Comparison of ENCODE assay signal across 28 cellular contexts in the genomic region with DNA sequence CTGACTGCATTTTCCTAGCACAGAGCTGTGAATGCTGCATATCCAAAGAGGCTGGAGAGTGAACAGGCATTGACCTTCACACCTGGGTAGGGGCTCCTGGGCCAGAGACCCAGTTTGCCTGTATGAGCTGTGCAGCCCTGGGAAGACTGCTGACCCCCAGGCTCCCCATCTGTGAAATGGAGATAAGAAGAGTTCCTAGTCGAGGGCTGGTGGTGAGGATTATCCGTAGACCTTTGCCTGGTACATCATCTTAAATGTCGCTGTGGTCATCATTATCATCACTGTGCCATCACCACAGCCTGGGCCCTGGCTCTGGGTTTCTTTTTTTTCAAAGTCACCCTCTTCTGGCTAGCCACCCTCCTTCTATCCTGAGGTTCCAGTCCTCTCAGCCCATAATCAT.
"Had no signal": no experiment of that assay in that cellular context is flagged by ENCODE, and none has a peak within 500 bp of the region (broad histone marks: within the 10 kb centered on the region; RNA-seq: fewer than 3 reads in every experiment).

No MANE protein-coding gene starts in this region.

- H3K4me3 Mint-ChIP-seq: activated CD4-positive, alpha-beta T cell treated with anti-CD3 and anti-CD28 coated beads for 36 hours; activated CD4-positive, alpha-beta T cell treated with anti-CD3 and anti-CD28 coated beads, Interleukin-2, amount 10 ng/mL, durations not matched to agents 7 days and 5 days; activated CD8-positive, alpha-beta T cell treated with anti-CD3 and anti-CD28 coated beads, Interleukin-2, amount 10 ng/mL, durations not matched to agents 7 days and 5 days; activated naive CD4-positive, alpha-beta T cell treated with anti-CD3 and anti-CD28 coated beads for 36 hours; activated T-cell treated with anti-CD3 and anti-CD28 coated beads, Interleukin-2, amount 50 U/mL, for 24 hours had no signal

- H3K27me3 Mint-ChIP-seq: activated CD4-positive, alpha-beta T cell treated with anti-CD3 and anti-CD28 coated beads for 36 hours; activated CD4-positive, alpha-beta T cell treated with anti-CD3 and anti-CD28 coated beads, Interleukin-2, amount 10 ng/mL, durations not matched to agents 7 days and 5 days; activated T-cell treated with anti-CD3 and anti-CD28 coated beads, Interleukin-2, amount 50 U/mL, for 24 hours had no signal

- ATAC-seq: activated CD4-positive, alpha-beta T cell treated with anti-CD3 and anti-CD28 coated beads for 36 hours; activated CD8-positive, alpha-beta T cell treated with anti-CD3 and anti-CD28 coated beads, Interleukin-2, amount 10 ng/mL, durations not matched to agents 7 days and 5 days; body of pancreas; Right ventricle myocardium inferior; SK-N-SH treated with all-trans-retinoic acid at 6 μM for 48 hours had no signal

- H3K4me3 ChIP-seq: adrenal gland, body of pancreas, breast epithelium, MG63 had no signal

- H3K36me3 ChIP-seq: adrenal gland, breast epithelium had no signal

- H3K9me3 ChIP-seq: adrenal gland, body of pancreas, breast epithelium, MG63 had no signal

- H3K9me3 Mint-ChIP-seq: activated CD4-positive, alpha-beta T cell treated with anti-CD3 and anti-CD28 coated beads, Interleukin-2, amount 10 ng/mL, durations not matched to agents 7 days and 5 days; activated naive CD4-positive, alpha-beta T cell treated with anti-CD3 and anti-CD28 coated beads for 36 hours; activated naive CD4-positive, alpha-beta T cell treated with anti-CD3 and anti-CD28 coated beads, Interleukin-2, amount 50 U/mL, for 72 hours; activated T-cell treated with anti-CD3 and anti-CD28 coated beads, Interleukin-2, amount 50 U/mL, for 24 hours; activated T-helper 2 cell treated with anti-CD3 and anti-CD28 coated beads, Interferon-gamma antibody, Interleukin-2, Interleukin-4, amounts not matched to agents 10 μg/mL and 5 μg/mL and 100 μg/mL, durations not matched to agents 14 hours and 24 hours and 36 hours had no signal

- H3K36me3 Mint-ChIP-seq: activated naive CD4-positive, alpha-beta T cell treated with anti-CD3 and anti-CD28 coated beads, Interleukin-2, amount 50 U/mL, for 72 hours had no signal

- H3K27me3 ChIP-seq: adrenal gland, body of pancreas, breast epithelium, MG63 had no signal

- DNase-seq: activated CD4-positive, alpha-beta T cell treated with anti-CD3 and anti-CD28 coated beads for 36 hours; activated CD4-positive, alpha-beta T cell treated with anti-CD3 and anti-CD28 coated beads, Interleukin-2, amount 10 ng/mL, durations not matched to agents 7 days and 5 days; activated CD4-positive, alpha-beta T cell treated with anti-CD3 and anti-CD28 coated beads, Interleukin-2, amount 50 U/mL, for 48 hours; activated CD8-positive, alpha-beta T cell treated with anti-CD3 and anti-CD28 coated beads, Interleukin-2, amount 10 ng/mL, durations not matched to agents 7 days and 5 days; activated gamma-delta T cell; activated naive CD4-positive, alpha-beta T cell treated with anti-CD3 and anti-CD28 coated beads for 36 hours; activated T-cell treated with anti-CD3 and anti-CD28 coated beads, Interleukin-2, amount 50 U/mL, for 24 hours; adrenal gland; body of pancreas; Kasumi-1; KG1; MG63; NCI-H1092; NCI-H1436 treated with DMSO at 0.1 percent for 48 hours; NCI-H1694 treated with DMSO at 0.1 percent for 48 hours; NCI-H2029; NCI-H345; NCI-H524 treated with DMSO at 0.1 percent for 48 hours; SIG-M5; SW 1271; T-helper 1 cell; T1000 had no signal

- H3K4me1 ChIP-seq: adrenal gland, body of pancreas, breast epithelium had no signal

- H3K27ac ChIP-seq: adrenal gland, body of pancreas, breast epithelium, RWPE1 had no signal

- H3K27ac Mint-ChIP-seq: activated CD4-positive, alpha-beta T cell treated with anti-CD3 and anti-CD28 coated beads for 36 hours; activated CD4-positive, alpha-beta T cell treated with anti-CD3 and anti-CD28 coated beads, Interleukin-2, amount 10 ng/mL, durations not matched to agents 7 days and 5 days; activated CD8-positive, alpha-beta T cell treated with anti-CD3 and anti-CD28 coated beads, Interleukin-2, amount 10 ng/mL, durations not matched to agents 7 days and 5 days; activated naive CD4-positive, alpha-beta T cell treated with anti-CD3 and anti-CD28 coated beads for 36 hours; activated T-cell treated with anti-CD3 and anti-CD28 coated beads, Interleukin-2, amount 50 U/mL, for 24 hours; activated T-helper 2 cell treated with anti-CD3 and anti-CD28 coated beads, Interferon-gamma antibody, Interleukin-2, Interleukin-4, amounts not matched to agents 10 μg/mL and 5 μg/mL and 100 μg/mL, durations not matched to agents 14 hours and 24 hours and 36 hours had no signal
